In the genomic region with DNA sequence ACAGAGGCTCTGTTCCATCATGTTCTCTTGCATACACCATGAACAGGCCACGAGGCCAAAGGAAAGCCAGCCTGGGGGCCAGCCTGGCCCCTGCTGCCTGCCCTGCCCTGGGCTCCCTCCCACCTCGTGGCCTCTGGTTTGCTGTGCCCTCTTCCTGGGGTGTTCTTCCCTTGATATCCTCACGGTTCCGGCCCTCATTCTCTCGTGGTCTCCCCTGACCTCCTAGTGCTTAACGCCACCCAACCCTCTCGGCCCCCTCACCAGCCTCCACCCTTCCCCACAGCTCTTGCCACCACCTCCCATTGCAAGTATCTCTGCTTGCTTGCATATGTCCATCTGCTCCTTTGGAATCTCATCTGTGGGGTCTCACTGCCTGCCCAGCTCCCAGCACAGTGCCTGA, we compare ENCODE assay signal across 33 cellular contexts.
"Had no signal": no experiment of that assay in that cellular context is flagged by ENCODE, and none has a peak within 500 bp of the region (broad histone marks: within the 10 kb centered on the region; RNA-seq: fewer than 3 reads in every experiment).

No MANE protein-coding gene starts in this region.

- H3K27ac Mint-ChIP-seq: activated B cell treated with CpG ODN at 0.5 μM for 24 hours; activated CD4-positive, alpha-beta memory T cell treated with anti-CD3 and anti-CD28 coated beads for 36 hours; activated CD8-positive, alpha-beta memory T cell treated with anti-CD3 and anti-CD28 coated beads, Interleukin-2, amount 10 ng/mL, durations not matched to agents 7 days and 5 days; activated CD8-positive, alpha-beta T cell treated with anti-CD3 and anti-CD28 coated beads, Interleukin-2, amount 10 ng/mL, durations not matched to agents 7 days and 5 days; activated naive CD4-positive, alpha-beta T cell treated with anti-CD3 and anti-CD28 coated beads for 36 hours; activated naive CD4-positive, alpha-beta T cell treated with anti-CD3 and anti-CD28 coated beads, Interleukin-2, amount 50 U/mL, for 24 hours; activated T-helper 1 cell treated with anti-CD3 and anti-CD28 coated beads, Interleukin-12 subunit alpha, Interleukin-12 subunit beta, Interleukin-2, Interleukin-4 antibody, amounts not matched to agents 30 ng/mL and 10 ng/mL and 1 ng/mL, durations not matched to agents 14 hours and 24 hours and 36 hours; activated T-helper 2 cell treated with anti-CD3 and anti-CD28 coated beads, Interferon-gamma antibody, Interleukin-2, Interleukin-4, amounts not matched to agents 10 μg/mL and 5 μg/mL and 100 μg/mL, durations not matched to agents 14 hours and 24 hours and 36 hours; endodermal cell; T-helper 17 cell; T-helper 2 cell treated with Interferon-gamma antibody and Interleukin-4, amounts not matched to agents 5 μg/mL and 100 μg/mL, for 36 hours had no signal

- H3K27me3 Mint-ChIP-seq: activated naive CD4-positive, alpha-beta T cell treated with anti-CD3 and anti-CD28 coated beads, Interleukin-2, amount 50 U/mL, for 24 hours had no signal

- H3K9me3 ChIP-seq: body of pancreas, colonic mucosa, gastrocnemius medialis had no signal

- H3K4me3 Mint-ChIP-seq: activated B cell treated with CpG ODN at 0.5 μM for 24 hours; activated CD4-positive, alpha-beta memory T cell treated with anti-CD3 and anti-CD28 coated beads for 36 hours; activated CD8-positive, alpha-beta memory T cell treated with anti-CD3 and anti-CD28 coated beads, Interleukin-2, amount 10 ng/mL, durations not matched to agents 7 days and 5 days; activated CD8-positive, alpha-beta T cell treated with anti-CD3 and anti-CD28 coated beads, Interleukin-2, amount 10 ng/mL, durations not matched to agents 7 days and 5 days; activated naive CD4-positive, alpha-beta T cell treated with anti-CD3 and anti-CD28 coated beads for 36 hours; activated naive CD4-positive, alpha-beta T cell treated with anti-CD3 and anti-CD28 coated beads, Interleukin-2, amount 50 U/mL, for 24 hours; activated T-helper 1 cell treated with anti-CD3 and anti-CD28 coated beads, Interleukin-12 subunit alpha, Interleukin-12 subunit beta, Interleukin-2, Interleukin-4 antibody, amounts not matched to agents 30 ng/mL and 10 ng/mL and 1 ng/mL, durations not matched to agents 14 hours and 24 hours and 36 hours; endodermal cell; T-helper 17 cell; T-helper 2 cell treated with Interferon-gamma antibody and Interleukin-4, amounts not matched to agents 5 μg/mL and 100 μg/mL, for 36 hours had no signal

- H3K36me3 Mint-ChIP-seq: activated CD4-positive, alpha-beta memory T cell treated with anti-CD3 and anti-CD28 coated beads for 36 hours; activated CD8-positive, alpha-beta memory T cell treated with anti-CD3 and anti-CD28 coated beads, Interleukin-2, amount 10 ng/mL, durations not matched to agents 7 days and 5 days; activated naive CD4-positive, alpha-beta T cell treated with anti-CD3 and anti-CD28 coated beads, Interleukin-2, amount 50 U/mL, for 24 hours had no signal

- H3K27me3 ChIP-seq: body of pancreas, colonic mucosa, gastrocnemius medialis had no signal

- H3K4me3 ChIP-seq: body of pancreas, colonic mucosa, dorsolateral prefrontal cortex, gastrocnemius medialis had no signal

- H3K27ac ChIP-seq: body of pancreas, colonic mucosa, dorsolateral prefrontal cortex, foreskin keratinocyte, gastrocnemius medialis, WERI-Rb-1 had no signal

- H3K36me3 ChIP-seq: colonic mucosa, gastrocnemius medialis, WERI-Rb-1 had no signal

- DNase-seq: activated B cell treated with CpG ODN at 0.5 μM for 24 hours; activated CD4-positive, alpha-beta memory T cell treated with anti-CD3 and anti-CD28 coated beads for 36 hours; activated CD4-positive, alpha-beta T cell treated with anti-CD3 and anti-CD28 coated beads for 48 hours; activated CD4-positive, alpha-beta T cell treated with anti-CD3 and anti-CD28 coated beads, Interleukin-2, amount 50 U/mL, for 1 hour; activated CD8-positive, alpha-beta memory T cell treated with anti-CD3 and anti-CD28 coated beads, Interleukin-2, amount 10 ng/mL, durations not matched to agents 7 days and 5 days; activated CD8-positive, alpha-beta memory T cell treated with anti-CD3 and anti-CD28 coated beads, Interleukin-2, amount 50 U/mL, for 4 hours; activated CD8-positive, alpha-beta T cell treated with anti-CD3 and anti-CD28 coated beads, Interleukin-2, amount 10 ng/mL, durations not matched to agents 7 days and 5 days; activated effector memory CD4-positive, alpha-beta T cell treated with anti-CD3 and anti-CD28 coated beads, Interleukin-2, amount 50 U/mL, for 16 hours; activated naive CD4-positive, alpha-beta T cell treated with anti-CD3 and anti-CD28 coated beads for 36 hours; activated T-cell treated with anti-CD3 and anti-CD28 coated beads, Interleukin-2, amount 50 U/mL, for 1 hour; activated T-cell treated with anti-CD3 and anti-CD28 coated beads, Interleukin-2, amount 50 U/mL, for 48 hours; amniotic stem cell; anterior cingulate cortex; body of pancreas; central memory CD4-positive, alpha-beta T cell; cerebellar nuclear complex; colonic mucosa; dorsolateral prefrontal cortex; effector memory CD4-positive, alpha-beta T cell; endodermal cell; foreskin keratinocyte; gastrocnemius medialis; glutamatergic neuron; T-helper 1 cell; T-helper 17 cell; T1000; WERI-Rb-1 had no signal

- H3K9me3 Mint-ChIP-seq: activated B cell treated with CpG ODN at 0.5 μM for 24 hours; activated CD4-positive, alpha-beta memory T cell treated with anti-CD3 and anti-CD28 coated beads for 36 hours; activated naive CD4-positive, alpha-beta T cell treated with anti-CD3 and anti-CD28 coated beads for 36 hours; activated naive CD4-positive, alpha-beta T cell treated with anti-CD3 and anti-CD28 coated beads, Interleukin-2, amount 50 U/mL, for 24 hours; activated T-helper 1 cell treated with anti-CD3 and anti-CD28 coated beads, Interleukin-12 subunit alpha, Interleukin-12 subunit beta, Interleukin-2, Interleukin-4 antibody, amounts not matched to agents 30 ng/mL and 10 ng/mL and 1 ng/mL, durations not matched to agents 14 hours and 24 hours and 36 hours; activated T-helper 2 cell treated with anti-CD3 and anti-CD28 coated beads, Interferon-gamma antibody, Interleukin-2, Interleukin-4, amounts not matched to agents 10 μg/mL and 5 μg/mL and 100 μg/mL, durations not matched to agents 14 hours and 24 hours and 36 hours; endodermal cell; T-helper 2 cell treated with Interferon-gamma antibody and Interleukin-4, amounts not matched to agents 5 μg/mL and 100 μg/mL, for 36 hours had no signal

- H3K4me1 ChIP-seq: body of pancreas, colonic mucosa, foreskin keratinocyte, gastrocnemius medialis had no signal

- ATAC-seq: activated CD4-positive, CD25-positive, alpha-beta regulatory T cell treated with anti-CD3 and anti-CD28 coated beads, Interleukin-2, amount 50 U/mL, for 24 hours; activated CD8-positive, alpha-beta memory T cell treated with anti-CD3 and anti-CD28 coated beads, Interleukin-2, amount 10 ng/mL, durations not matched to agents 7 days and 5 days; activated CD8-positive, alpha-beta T cell treated with anti-CD3 and anti-CD28 coated beads, Interleukin-2, amount 10 ng/mL, durations not matched to agents 7 days and 5 days; body of pancreas; esophagus mucosa; foreskin keratinocyte; gastrocnemius medialis; T-helper 17 cell had no signal

- H3K4me1 Mint-ChIP-seq: activated B cell treated with CpG ODN at 0.5 μM for 24 hours; activated CD8-positive, alpha-beta memory T cell treated with anti-CD3 and anti-CD28 coated beads, Interleukin-2, amount 10 ng/mL, durations not matched to agents 7 days and 5 days; activated naive CD4-positive, alpha-beta T cell treated with anti-CD3 and anti-CD28 coated beads, Interleukin-2, amount 50 U/mL, for 24 hours; T-helper 17 cell had no signal
